2 cellular contexts compared by ENCODE assay signal in genomic region chr6:128598561-128598960, GRCh38.
TF ChIP-seq lines count a peak whose summit lies in the region.

No MANE protein-coding gene starts in this region.

TF ChIP-seq in SK-N-SH, 30 proteins besides CTCF, POLR2A, EP300 and RAD21 (continued from another document):
- TF ChIP-seq, protein P1, sequence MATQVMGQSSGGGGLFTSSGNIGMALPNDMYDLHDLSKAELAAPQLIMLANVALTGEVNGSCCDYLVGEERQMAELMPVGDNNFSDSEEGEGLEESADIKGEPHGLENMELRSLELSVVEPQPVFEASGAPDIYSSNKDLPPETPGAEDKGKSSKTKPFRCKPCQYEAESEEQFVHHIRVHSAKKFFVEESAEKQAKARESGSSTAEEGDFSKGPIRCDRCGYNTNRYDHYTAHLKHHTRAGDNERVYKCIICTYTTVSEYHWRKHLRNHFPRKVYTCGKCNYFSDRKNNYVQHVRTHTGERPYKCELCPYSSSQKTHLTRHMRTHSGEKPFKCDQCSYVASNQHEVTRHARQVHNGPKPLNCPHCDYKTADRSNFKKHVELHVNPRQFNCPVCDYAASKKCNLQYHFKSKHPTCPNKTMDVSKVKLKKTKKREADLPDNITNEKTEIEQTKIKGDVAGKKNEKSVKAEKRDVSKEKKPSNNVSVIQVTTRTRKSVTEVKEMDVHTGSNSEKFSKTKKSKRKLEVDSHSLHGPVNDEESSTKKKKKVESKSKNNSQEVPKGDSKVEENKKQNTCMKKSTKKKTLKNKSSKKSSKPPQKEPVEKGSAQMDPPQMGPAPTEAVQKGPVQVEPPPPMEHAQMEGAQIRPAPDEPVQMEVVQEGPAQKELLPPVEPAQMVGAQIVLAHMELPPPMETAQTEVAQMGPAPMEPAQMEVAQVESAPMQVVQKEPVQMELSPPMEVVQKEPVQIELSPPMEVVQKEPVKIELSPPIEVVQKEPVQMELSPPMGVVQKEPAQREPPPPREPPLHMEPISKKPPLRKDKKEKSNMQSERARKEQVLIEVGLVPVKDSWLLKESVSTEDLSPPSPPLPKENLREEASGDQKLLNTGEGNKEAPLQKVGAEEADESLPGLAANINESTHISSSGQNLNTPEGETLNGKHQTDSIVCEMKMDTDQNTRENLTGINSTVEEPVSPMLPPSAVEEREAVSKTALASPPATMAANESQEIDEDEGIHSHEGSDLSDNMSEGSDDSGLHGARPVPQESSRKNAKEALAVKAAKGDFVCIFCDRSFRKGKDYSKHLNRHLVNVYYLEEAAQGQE (IDR thresholded peaks at IDR 0.05; ENCODE audit: low read depth, low read length): no peak
- TF ChIP-seq SIN3A (IDR thresholded peaks at IDR 0.05; ENCODE audit: borderline replicate concordance, low read depth, low read length) (no peak), JUND (IDR thresholded peaks at IDR 0.05) (no peak), TCF12 (IDR thresholded peaks at IDR 0.05) (no peak; the same call in 1 of the 2 replicates), RFX5 (IDR thresholded peaks at IDR 0.05; ENCODE audit: low read length) (no peak)
- TF ChIP-seq, protein P2, sequence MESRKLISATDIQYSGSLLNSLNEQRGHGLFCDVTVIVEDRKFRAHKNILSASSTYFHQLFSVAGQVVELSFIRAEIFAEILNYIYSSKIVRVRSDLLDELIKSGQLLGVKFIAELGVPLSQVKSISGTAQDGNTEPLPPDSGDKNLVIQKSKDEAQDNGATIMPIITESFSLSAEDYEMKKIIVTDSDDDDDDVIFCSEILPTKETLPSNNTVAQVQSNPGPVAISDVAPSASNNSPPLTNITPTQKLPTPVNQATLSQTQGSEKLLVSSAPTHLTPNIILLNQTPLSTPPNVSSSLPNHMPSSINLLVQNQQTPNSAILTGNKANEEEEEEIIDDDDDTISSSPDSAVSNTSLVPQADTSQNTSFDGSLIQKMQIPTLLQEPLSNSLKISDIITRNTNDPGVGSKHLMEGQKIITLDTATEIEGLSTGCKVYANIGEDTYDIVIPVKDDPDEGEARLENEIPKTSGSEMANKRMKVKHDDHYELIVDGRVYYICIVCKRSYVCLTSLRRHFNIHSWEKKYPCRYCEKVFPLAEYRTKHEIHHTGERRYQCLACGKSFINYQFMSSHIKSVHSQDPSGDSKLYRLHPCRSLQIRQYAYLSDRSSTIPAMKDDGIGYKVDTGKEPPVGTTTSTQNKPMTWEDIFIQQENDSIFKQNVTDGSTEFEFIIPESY (IDR thresholded peaks at IDR 0.05; ENCODE audit: borderline replicate concordance, low read depth): no peak

TF ChIP-seq in SK-N-SH treated with all-trans-retinoic acid at 6 μM for 48 hours, 23 proteins besides CTCF, POLR2A, EP300 and RAD21 (continued from another document):
- TF ChIP-seq CSRNP3 (CRISPR knock-in tag; IDR thresholded peaks at IDR 0.05) (no peak), ZNF565 (CRISPR knock-in tag; conservative IDR thresholded peaks at IDR 0.05; ENCODE audit: low read depth) (no peak), ZNF8 (CRISPR knock-in tag; IDR thresholded peaks at IDR 0.05) (no peak), CSDC2 (CRISPR knock-in tag; IDR thresholded peaks at IDR 0.05) (no peak), PATZ1 (CRISPR knock-in tag; IDR thresholded peaks at IDR 0.05; ENCODE audit: borderline replicate concordance) (no peak), ESRRG (CRISPR knock-in tag; IDR thresholded peaks at IDR 0.05) (no peak)
